ENCODE assay signal across 8 cellular contexts in genomic region chr11:77474509-77475070, GRCh38. TPM values are rescaled to one million over a fixed set of nuclear protein-coding genes. Genes with fewer than 3 reads are reported as not detected.
A peak's percentile ranks its signal among the peaks of the same experiment; 100 is the strongest.
DNase-seq lines count a peak whose midpoint lies in the region; ATAC-seq, FAIRE-seq and TF ChIP-seq lines count a peak whose summit lies in the region.

No MANE protein-coding gene starts in this region.

- H3K9me3 Mint-ChIP-seq in stimulated activated naive CD8-positive, alpha-beta T cell treated with anti-CD3 and anti-CD28 coated beads, Interleukin-15, Interleukin-2, amounts not matched to agents 100 ng/mL and 50 ng/mL, for 24 hours = no peaks in the 10 kb centered on the region

- no peak for ATAC-seq in stimulated activated naive CD8-positive, alpha-beta T cell treated with anti-CD3 and anti-CD28 coated beads, Interleukin-15, Interleukin-2, amounts not matched to agents 100 U/mL and 50 U/mL, for 24 hours
- no peak for ATAC-seq in GM21381 (IDR thresholded peaks at IDR 0.05; ENCODE audit: unreplicated experiment)

- intact Hi-C loops in vagina (cut with DNase I) = no loop called here

- no peaks in the 10 kb centered on the region for H3K27me3 ChIP-seq in bronchial epithelial cell (ENCODE audit: control insufficient read depth, insufficient read depth, low read length)
- peaks cover 7% of the 10 kb centered on the region for H3K27me3 ChIP-seq in mononuclear cell (ENCODE audit: insufficient read depth, low read length)
- no peaks in the 10 kb centered on the region for H3K27me3 ChIP-seq in vagina

- no peaks in the 10 kb centered on the region for H3K36me3 Mint-ChIP-seq in stimulated activated naive CD8-positive, alpha-beta T cell treated with anti-CD3 and anti-CD28 coated beads, Interleukin-15, Interleukin-2, amounts not matched to agents 100 ng/mL and 50 ng/mL, for 24 hours (ENCODE audit: low read depth)

- H3K36me3 ChIP-seq in bronchial epithelial cell (ENCODE audit: control insufficient read depth, insufficient read depth, low read length) (no peaks in the 10 kb centered on the region), vagina (no peaks in the 10 kb centered on the region)

- TF ChIP-seq CTCF in bronchial epithelial cell (IDR thresholded peaks at IDR 0.05; ENCODE audit: insufficient read depth, low read length, severe bottlenecking) = no peak
- no peak for TF ChIP-seq CTCF in vagina (IDR thresholded peaks at IDR 0.05)

- peaks cover 19% of the 10 kb centered on the region for H3K4me1 ChIP-seq in mononuclear cell (ENCODE audit: insufficient read depth, low read length)
- H3K4me1 ChIP-seq in vagina = peaks cover 34% of the 10 kb centered on the region

- H3K27ac ChIP-seq in vagina = peak overlapping the region; percentile 73

- H3K9me3 ChIP-seq in mononuclear cell (ENCODE audit: low read depth, low read length) (no peaks in the 10 kb centered on the region), vagina (no peaks in the 10 kb centered on the region)

- DNase-seq in stimulated activated naive CD8-positive, alpha-beta T cell treated with anti-CD3 and anti-CD28 coated beads, Interleukin-15, Interleukin-2, amounts not matched to agents 100 U/mL and 50 U/mL, for 24 hours = no peak
- DNase-seq in bronchial epithelial cell (ENCODE audit: low read depth) = no peak
- no peak for DNase-seq in vagina (ENCODE audit: extremely low spot score in 2 of 2)
- no peak for DNase-seq in amniotic stem cell (lab: John Stamatoyannopoulos, UW)
- no peak for DNase-seq in NOMO-1 treated with DMSO at 0.1 percent for 48 hours (lab: John Stamatoyannopoulos, UW; ENCODE audit: unreplicated experiment)

- peaks cover 27% of the 10 kb centered on the region for H3K4me1 Mint-ChIP-seq in stimulated activated naive CD8-positive, alpha-beta T cell treated with anti-CD3 and anti-CD28 coated beads, Interleukin-15, Interleukin-2, amounts not matched to agents 100 ng/mL and 50 ng/mL, for 24 hours (ENCODE audit: low read depth)

- H3K4me3 Mint-ChIP-seq in stimulated activated naive CD8-positive, alpha-beta T cell treated with anti-CD3 and anti-CD28 coated beads, Interleukin-15, Interleukin-2, amounts not matched to agents 100 ng/mL and 50 ng/mL, for 24 hours = peak overlapping the region; percentile 78

- peak overlapping the region; percentile 72 for H3K27ac Mint-ChIP-seq in stimulated activated naive CD8-positive, alpha-beta T cell treated with anti-CD3 and anti-CD28 coated beads, Interleukin-15, Interleukin-2, amounts not matched to agents 100 ng/mL and 50 ng/mL, for 24 hours

- H3K4me3 ChIP-seq in bronchial epithelial cell (ENCODE audit: low read depth, low read length) (peak overlapping the region; percentile 70), mononuclear cell (ENCODE audit: low read length) (peak overlapping the region; percentile 30), vagina (peak overlapping the region; percentile 64 to 86)

- H3K27me3 Mint-ChIP-seq in stimulated activated naive CD8-positive, alpha-beta T cell treated with anti-CD3 and anti-CD28 coated beads, Interleukin-15, Interleukin-2, amounts not matched to agents 100 ng/mL and 50 ng/mL, for 24 hours = peaks cover 14% of the 10 kb centered on the region

- TF ChIP-seq POLR2A in vagina (IDR thresholded peaks at IDR 0.05) = no peak

- no peak for FAIRE-seq in bronchial epithelial cell (lab: Jason Lieb, UNC)

RNA-seq across cellular contexts. Expression of gene PAK1, which starts 0.7 kb away (rescaled TPM):
- total RNA-seq in bronchial epithelial cell (35.8 and 59.5 TPM in 2 replicates), mononuclear cell (29.2 TPM), vagina (43.5 TPM)
